In the genomic region with DNA sequence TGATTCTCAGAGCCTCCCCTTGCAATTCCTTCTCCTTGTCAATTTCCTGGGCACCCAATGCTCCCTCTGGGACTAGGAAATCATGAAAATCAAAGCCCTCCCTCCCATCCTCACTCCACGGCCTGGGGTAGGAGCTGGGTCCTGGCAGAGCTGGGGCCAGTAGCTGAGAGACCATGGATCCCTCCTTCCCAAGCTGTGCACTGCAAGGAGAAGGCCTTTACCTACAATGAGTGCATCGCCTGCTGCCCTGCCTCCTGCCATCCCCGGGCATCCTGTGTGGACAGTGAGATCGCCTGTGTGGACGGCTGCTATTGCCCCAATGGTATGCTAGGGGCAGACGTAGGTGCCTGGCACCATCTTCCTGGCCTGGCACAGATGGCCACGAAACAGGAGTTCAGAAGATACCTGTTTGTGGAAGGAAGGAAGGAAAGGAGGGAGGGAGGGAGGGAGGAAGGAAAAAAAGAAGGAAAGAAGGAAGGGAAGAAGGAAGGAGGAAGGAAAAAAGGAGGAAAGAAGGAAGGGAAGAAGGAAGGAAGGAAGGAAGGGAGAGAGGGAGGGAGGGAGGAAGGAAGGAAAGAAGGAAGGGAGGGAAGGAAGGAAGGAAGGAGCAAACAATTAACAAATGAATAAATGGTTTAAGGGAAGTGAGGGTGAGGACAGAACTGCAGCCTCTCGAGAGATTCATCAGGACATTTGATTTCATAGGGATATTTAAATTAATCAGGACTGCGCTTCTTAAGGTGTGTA, we compare ENCODE assay signal across 27 cellular contexts. TPM values are rescaled to one million over a fixed set of nuclear protein-coding genes. Genes with fewer than 3 reads are reported as not detected.
DNase-seq lines count a peak whose midpoint lies in the region; ATAC-seq, FAIRE-seq and TF ChIP-seq lines count a peak whose summit lies in the region.
"Had no signal": no experiment of that assay in that cellular context is flagged by ENCODE, and none has a peak within 500 bp of the region (broad histone marks: within the 10 kb centered on the region; RNA-seq: fewer than 3 reads in every experiment).

No MANE protein-coding gene starts in this region.

- DNase-seq in natural killer cell treated with Interleukin-12 subunit alpha and Interleukin-12 subunit beta and Interleukin-15 and Interleukin-18, amount 100 ng/mL, for 72 hours (ENCODE audit: low spot score), result peak; percentile 18
- DNase-seq in natural killer cell (no peak), WTC11 (ENCODE audit: low spot score) (peak; percentile 2), kidney (peak; percentile 14), urothelium cell line (ENCODE audit: low spot score) (no peak), tibial artery (no peak)
- no peak for DNase-seq in stimulated activated naive CD8-positive, alpha-beta T cell treated with anti-CD3 and anti-CD28 coated beads, Interleukin-15, Interleukin-2, amounts not matched to agents 100 U/mL and 50 U/mL, for 24 hours
- DNase-seq: ACHN; BE2C; C1 segment of cervical spinal cord; CD4-positive, CD25-positive, alpha-beta regulatory T cell; CD8-positive, alpha-beta memory T cell; COR-L47; DMS79; GDM1; GM23248; KBM-7 had no signal

- H3K27me3 Mint-ChIP-seq in natural killer cell treated with Interleukin-12 subunit alpha and Interleukin-12 subunit beta and Interleukin-15 and Interleukin-18, amount 100 ng/mL, for 72 hours, result peaks cover 5 to 7% of the 10 kb centered on the region in 2 donors
- H3K27me3 Mint-ChIP-seq in natural killer cell (ENCODE audit: low read depth in 2 of 2), result peaks cover 0 to 3% of the 10 kb centered on the region in 2 donors
- H3K27me3 Mint-ChIP-seq in WTC11 (ENCODE audit: low read depth), result no peaks in the 10 kb centered on the region
- H3K27me3 Mint-ChIP-seq: CD4-positive, CD25-positive, alpha-beta regulatory T cell had no signal

- CTCF ChIA-PET in WTC11 (lab: Charles Lee), result interaction anchor here (1.2 to 3.8 kb wide), 3 partner anchors 12 to 31 kb away, joined by 4 to 17 read pairs (median 5); a partner anchor contains a TSS

- H3K4me1 ChIP-seq in kidney (ENCODE audit: control insufficient read depth in 1 of 2, insufficient read depth in 1 of 2, low read depth in 1 of 2, low read length in 2 of 2), result no peaks in the 10 kb centered on the region
- H3K4me1 ChIP-seq in tibial artery, result no peaks in the 10 kb centered on the region
- H3K4me1 ChIP-seq: BE2C had no signal

- H3K36me3 ChIP-seq in kidney (ENCODE audit: control insufficient read depth in 1 of 2, insufficient read depth in 2 of 2, low read length in 2 of 2) (no peaks in the 10 kb centered on the region), tibial artery (no peaks in the 10 kb centered on the region)
- H3K36me3 ChIP-seq: BE2C had no signal

- H3K4me3 Mint-ChIP-seq in natural killer cell treated with Interleukin-12 subunit alpha and Interleukin-12 subunit beta and Interleukin-15 and Interleukin-18, amount 100 ng/mL, for 72 hours, result no peak overlapping the region
- H3K4me3 Mint-ChIP-seq in natural killer cell (no peak overlapping the region), WTC11 (no peak overlapping the region)
- H3K4me3 Mint-ChIP-seq: CD4-positive, CD25-positive, alpha-beta regulatory T cell; CD8-positive, alpha-beta memory T cell; IgD-negative memory B cell had no signal

- no peak overlapping the region for H3K27ac Mint-ChIP-seq in natural killer cell treated with Interleukin-12 subunit alpha and Interleukin-12 subunit beta and Interleukin-15 and Interleukin-18, amount 100 ng/mL, for 72 hours
- no peak overlapping the region for H3K27ac Mint-ChIP-seq in natural killer cell
- H3K27ac Mint-ChIP-seq in WTC11, result no peak overlapping the region
- H3K27ac Mint-ChIP-seq: CD4-positive, CD25-positive, alpha-beta regulatory T cell; CD8-positive, alpha-beta memory T cell; IgD-negative memory B cell had no signal

- H3K4me3 ChIP-seq in kidney (ENCODE audit: low read length in 2 of 2) (no peak overlapping the region), tibial artery (no peak overlapping the region)
- H3K4me3 ChIP-seq: GM12878, GM23248 had no signal

- ATAC-seq in natural killer cell treated with Interleukin-12 subunit alpha and Interleukin-12 subunit beta and Interleukin-15 and Interleukin-18, amount 100 ng/mL, for 72 hours, result no peak
- no peak for ATAC-seq in natural killer cell
- no peak for ATAC-seq in WTC11
- no peak for ATAC-seq in GM21360 (IDR thresholded peaks at IDR 0.05; ENCODE audit: unreplicated experiment)
- no peak for ATAC-seq in stimulated activated naive CD8-positive, alpha-beta T cell treated with anti-CD3 and anti-CD28 coated beads, Interleukin-15, Interleukin-2, amounts not matched to agents 100 U/mL and 50 U/mL, for 24 hours
- ATAC-seq: GM12878, HCT116, HepG2 had no signal

- no peaks in the 10 kb centered on the region for H3K4me1 Mint-ChIP-seq in natural killer cell treated with Interleukin-12 subunit alpha and Interleukin-12 subunit beta and Interleukin-15 and Interleukin-18, amount 100 ng/mL, for 72 hours (ENCODE audit: low read depth in 2 of 2)
- H3K4me1 Mint-ChIP-seq in natural killer cell (peaks cover 0 to 5% of the 10 kb centered on the region in 2 donors), WTC11 (no peaks in the 10 kb centered on the region)
- H3K4me1 Mint-ChIP-seq: CD4-positive, CD25-positive, alpha-beta regulatory T cell; CD8-positive, alpha-beta memory T cell; IgD-negative memory B cell had no signal

- TF ChIP-seq CTCF in natural killer cell (IDR thresholded peaks at IDR 0.05) (no peak), WTC11 (IDR thresholded peaks at IDR 0.05) (no peak), kidney (IDR thresholded peaks at IDR 0.05; ENCODE audit: borderline replicate concordance, extremely low read depth, insufficient read depth) (no peak), tibial artery (IDR thresholded peaks at IDR 0.05) (no peak)

- H3K36me3 Mint-ChIP-seq in natural killer cell treated with Interleukin-12 subunit alpha and Interleukin-12 subunit beta and Interleukin-15 and Interleukin-18, amount 100 ng/mL, for 72 hours, result no peaks in the 10 kb centered on the region
- no peaks in the 10 kb centered on the region for H3K36me3 Mint-ChIP-seq in natural killer cell
- H3K36me3 Mint-ChIP-seq in WTC11, result no peaks in the 10 kb centered on the region
- H3K36me3 Mint-ChIP-seq: CD4-positive, CD25-positive, alpha-beta regulatory T cell; CD8-positive, alpha-beta memory T cell; IgD-negative memory B cell had no signal

- FAIRE-seq in kidney (lab: Jason Lieb, UNC), result no peak
- FAIRE-seq in urothelium cell line (lab: Jason Lieb, UNC), result peak; percentile 13
- FAIRE-seq: A204.1, D721Med, GM12878, GM19239, HepG2 had no signal

- peaks cover 0 to 26% of the 10 kb centered on the region in 2 donors for H3K27me3 ChIP-seq in tibial artery
- H3K27me3 ChIP-seq: BE2C had no signal

- intact Hi-C loops in natural killer cell (cut with micrococcal nuclease) (no loop called here), kidney (cut with DNase I) (no loop called here), tibial artery (cut with DNase I; ENCODE audit: low total_unique reads) (no loop called here)

- POLR2A ChIA-PET in WTC11 (lab: Charles Lee), result no interaction called here

- no peaks in the 10 kb centered on the region for H3K9me3 Mint-ChIP-seq in natural killer cell treated with Interleukin-12 subunit alpha and Interleukin-12 subunit beta and Interleukin-15 and Interleukin-18, amount 100 ng/mL, for 72 hours
- H3K9me3 Mint-ChIP-seq in natural killer cell, result no peaks in the 10 kb centered on the region
- no peaks in the 10 kb centered on the region for H3K9me3 Mint-ChIP-seq in WTC11
- H3K9me3 Mint-ChIP-seq: CD8-positive, alpha-beta memory T cell; IgD-negative memory B cell had no signal

- no peaks in the 10 kb centered on the region for H3K9me3 ChIP-seq in kidney (ENCODE audit: control insufficient read depth in 1 of 2, low read length in 2 of 2)
- H3K9me3 ChIP-seq in tibial artery, result no peaks in the 10 kb centered on the region
- H3K9me3 ChIP-seq: BE2C had no signal

- H3K27ac ChIP-seq in kidney (ENCODE audit: low read depth in 2 of 2, low read length in 2 of 2) (no peak overlapping the region), tibial artery (no peak overlapping the region)
- H3K27ac ChIP-seq: GM23248 had no signal

- H3K9ac ChIP-seq in kidney (ENCODE audit: low read length in 2 of 2), result no peak overlapping the region
- H3K9ac ChIP-seq: GM23248 had no signal

RNA-seq across cellular contexts. Expression of a gene that starts 12.5 kb away (rescaled TPM):
- not detected for total RNA-seq in natural killer cell treated with Interleukin-12 subunit alpha and Interleukin-12 subunit beta and Interleukin-15 and Interleukin-18, amount 100 ng/mL, for 72 hours
- total RNA-seq in natural killer cell, result not detected
- 1.4 to 3.5 TPM (median 2.1 TPM) in 3 replicates for total RNA-seq in WTC11 (2021)
- total RNA-seq in kidney, result 0.06 TPM
- polyA plus RNA-seq in kidney (ENCODE audit: insufficient read depth, low read depth, low replicate concordance), result not detected
- total RNA-seq: CD4-positive, CD25-positive, alpha-beta regulatory T cell; CD8-positive, alpha-beta memory T cell; Daoy; GM12878; GM23248; H4; HepG2 had no signal
- polyA plus RNA-seq: CD4-positive, CD25-positive, alpha-beta regulatory T cell; CD8-positive, alpha-beta memory T cell; GM12878; GM23248; HepG2; IgD-negative memory B cell had no signal

RNA-seq across cellular contexts. Expression of a gene that starts 15.3 kb away (rescaled TPM):
- total RNA-seq in natural killer cell treated with Interleukin-12 subunit alpha and Interleukin-12 subunit beta and Interleukin-15 and Interleukin-18, amount 100 ng/mL, for 72 hours, result not detected
- total RNA-seq in natural killer cell (not detected), WTC11 (2021) (3.3 to 3.9 TPM (median 3.7 TPM) in 3 replicates), kidney (38.6 TPM)
- polyA plus RNA-seq in kidney (ENCODE audit: insufficient read depth, low read depth, low replicate concordance), result 107 TPM
- total RNA-seq: CD4-positive, CD25-positive, alpha-beta regulatory T cell; CD8-positive, alpha-beta memory T cell; Daoy; GM12878; GM23248; H4; HepG2 had no signal
- polyA plus RNA-seq: CD4-positive, CD25-positive, alpha-beta regulatory T cell; CD8-positive, alpha-beta memory T cell; GM12878; GM23248; HepG2; IgD-negative memory B cell had no signal

Comparison
In these comparisons a context has a peak if more than half of its experiments do, and no peak if none do; other contexts are left out.
1. DNase-seq: peak in natural killer cell treated with Interleukin-12 subunit alpha and Interleukin-12 subunit beta and Interleukin-15 and Interleukin-18, amount 100 ng/mL, for 72 hours (single experiment), WTC11 (single experiment) and kidney (single experiment); none in natural killer cell (single experiment), urothelium cell line (single experiment), tibial artery (0 of 2) and stimulated activated naive CD8-positive, alpha-beta T cell treated with anti-CD3 and anti-CD28 coated beads, Interleukin-15, Interleukin-2, amounts not matched to agents 100 U/mL and 50 U/mL, for 24 hours (single experiment).